In the genomic region with DNA sequence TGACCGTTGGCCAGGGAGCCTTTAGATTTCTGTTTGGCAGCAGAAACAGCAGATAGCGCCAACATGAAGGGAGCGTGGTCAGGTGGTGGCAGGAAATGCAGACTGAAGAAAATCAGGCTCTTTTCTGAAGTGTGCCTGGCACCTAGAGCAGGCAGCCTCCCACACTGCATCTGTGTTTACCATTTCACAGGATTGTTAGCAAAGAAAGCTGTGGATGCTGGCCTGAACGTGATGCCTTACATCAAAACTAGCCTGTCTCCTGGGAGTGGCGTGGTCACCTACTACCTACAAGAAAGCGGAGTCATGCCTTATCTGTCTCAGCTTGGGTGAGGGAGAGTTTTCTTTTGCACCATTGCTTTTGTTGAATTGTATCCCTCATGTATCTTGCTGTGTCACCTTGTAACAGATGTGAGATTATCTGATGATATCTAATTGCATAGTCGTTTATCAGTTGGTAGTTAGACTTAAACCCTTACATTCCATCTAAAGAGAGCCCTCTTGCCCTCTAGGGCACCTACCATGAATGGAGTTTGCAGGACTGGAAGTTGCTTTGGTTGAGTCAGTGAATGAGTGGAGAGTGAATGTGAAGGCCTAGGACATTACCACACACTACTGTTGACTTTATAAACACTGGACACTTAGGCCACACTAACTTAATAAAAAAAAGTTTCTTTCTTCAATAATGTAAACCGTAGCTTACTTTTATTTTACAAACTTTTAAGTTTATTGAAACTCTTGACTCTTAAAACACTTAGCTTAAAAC, we compare ENCODE assay signal across 12 cellular contexts. TPM values are rescaled to one million over a fixed set of nuclear protein-coding genes. Genes with fewer than 3 reads are reported as not detected.
A peak's percentile ranks its signal among the peaks of the same experiment; 100 is the strongest.
DNase-seq lines count a peak whose midpoint lies in the region; ATAC-seq and FAIRE-seq lines count a peak whose summit lies in the region.
"Had no signal": no experiment of that assay in that cellular context is flagged by ENCODE, and none has a peak within 500 bp of the region (broad histone marks: within the 10 kb centered on the region; RNA-seq: fewer than 3 reads in every experiment).

No MANE protein-coding gene starts in this region.

- no peak overlapping the region for H3K4me3 Mint-ChIP-seq in activated CD4-positive, alpha-beta T cell treated with anti-CD3 and anti-CD28 coated beads for 36 hours
- no peak overlapping the region for H3K4me3 Mint-ChIP-seq in activated CD8-positive, alpha-beta T cell treated with anti-CD3 and anti-CD28 coated beads, Interleukin-2, amount 10 ng/mL, durations not matched to agents 7 days and 5 days

- H3K4me1 ChIP-seq in small intestine (ENCODE audit: control insufficient read depth in 2 of 2, insufficient read depth in 1 of 2, low read depth in 1 of 2, low read length in 1 of 2) = no peaks in the 10 kb centered on the region

- no peak overlapping the region for H3K27ac Mint-ChIP-seq in activated CD4-positive, alpha-beta T cell treated with anti-CD3 and anti-CD28 coated beads for 36 hours
- peak overlapping the region; percentile 53 for H3K27ac Mint-ChIP-seq in activated CD8-positive, alpha-beta T cell treated with anti-CD3 and anti-CD28 coated beads, Interleukin-2, amount 10 ng/mL, durations not matched to agents 7 days and 5 days

- no peak for FAIRE-seq in small intestine (lab: Jason Lieb, UNC)

- no peaks in the 10 kb centered on the region for H3K27me3 Mint-ChIP-seq in activated CD4-positive, alpha-beta T cell treated with anti-CD3 and anti-CD28 coated beads for 36 hours
- H3K27me3 Mint-ChIP-seq in activated CD8-positive, alpha-beta T cell treated with anti-CD3 and anti-CD28 coated beads, Interleukin-2, amount 10 ng/mL, durations not matched to agents 7 days and 5 days (ENCODE audit: low read depth) = no peaks in the 10 kb centered on the region

- no peak overlapping the region for H3K4me3 ChIP-seq in small intestine (ENCODE audit: low read depth in 1 of 2, low read length in 2 of 2)
- H3K4me3 ChIP-seq: coronary artery had no signal

- peaks cover 6 to 13% of the 10 kb centered on the region in 2 donors for H3K36me3 ChIP-seq in small intestine (ENCODE audit: control insufficient read depth in 2 of 2, insufficient read depth in 2 of 2, low read length in 2 of 2)

- DNase-seq in activated CD4-positive, alpha-beta T cell treated with anti-CD3 and anti-CD28 coated beads for 36 hours = peak; percentile 8
- no peak for DNase-seq in activated CD4-positive, alpha-beta T cell treated with anti-CD3 and anti-CD28 coated beads, Interleukin-2, amount 50 U/mL, for 4 hours
- peak; percentile 31 for DNase-seq in activated CD8-positive, alpha-beta T cell treated with anti-CD3 and anti-CD28 coated beads, Interleukin-2, amount 10 ng/mL, durations not matched to agents 7 days and 5 days
- DNase-seq in glomerular visceral epithelial cell (ENCODE audit: extremely low spot score) (peak; percentile 48), small intestine (peak; percentile 84), NOMO-1 treated with DMSO at 0.1 percent for 48 hours (lab: John Stamatoyannopoulos, UW; ENCODE audit: unreplicated experiment) (no peak), NCI-H128 (lab: John Stamatoyannopoulos, UW; ENCODE audit: unreplicated experiment) (no peak), NCI-H524 (lab: John Stamatoyannopoulos, UW) (no peak)
- DNase-seq: 8988T, GF-D8, NCI-H1930 had no signal

- no peaks in the 10 kb centered on the region for H3K4me1 Mint-ChIP-seq in activated CD4-positive, alpha-beta T cell treated with anti-CD3 and anti-CD28 coated beads for 36 hours
- peaks cover 10% of the 10 kb centered on the region for H3K4me1 Mint-ChIP-seq in activated CD8-positive, alpha-beta T cell treated with anti-CD3 and anti-CD28 coated beads, Interleukin-2, amount 10 ng/mL, durations not matched to agents 7 days and 5 days (ENCODE audit: low read depth)

- peaks cover 15% of the 10 kb centered on the region for H3K36me3 Mint-ChIP-seq in activated CD4-positive, alpha-beta T cell treated with anti-CD3 and anti-CD28 coated beads for 36 hours (ENCODE audit: low read depth)
- peaks cover 4% of the 10 kb centered on the region for H3K36me3 Mint-ChIP-seq in activated CD8-positive, alpha-beta T cell treated with anti-CD3 and anti-CD28 coated beads, Interleukin-2, amount 10 ng/mL, durations not matched to agents 7 days and 5 days (ENCODE audit: low read depth)

- intact Hi-C loops in activated CD4-positive, alpha-beta T cell treated with anti-CD3 and anti-CD28 coated beads for 36 hours (cut with DNase I, micrococcal nuclease) = no loop called here

- WGBS in small intestine, 3 donors = 24 to 52% (median 41%) methylated on average over 8 of the region's 8 CpGs

- peak; percentile 23 for ATAC-seq in activated CD4-positive, alpha-beta T cell treated with anti-CD3 and anti-CD28 coated beads for 36 hours
- peak; percentile 49 for ATAC-seq in activated CD8-positive, alpha-beta T cell treated with anti-CD3 and anti-CD28 coated beads, Interleukin-2, amount 10 ng/mL, durations not matched to agents 7 days and 5 days

- CTCF ChIA-PET in activated CD4-positive, alpha-beta T cell treated with anti-CD3 and anti-CD28 coated beads for 36 hours (lab: Charles Lee) = interaction anchor here (1.2 to 1.7 kb wide), 3 partner anchors 8 to 155 kb away, joined by 3 to 7 read pairs (median 3); no protein-coding TSS in a partner anchor
- CTCF ChIA-PET in activated CD8-positive, alpha-beta T cell treated with anti-CD3 and anti-CD28 coated beads, Interleukin-2, amount 10 ng/mL, durations not matched to agents 7 days and 5 days (lab: Charles Lee) = interaction anchor here (1.2 to 4.1 kb wide), 5 partner anchors 19 to 152 kb away, joined by 3 to 38 read pairs (median 3); partner anchors contain the start of gene RIGI

- peak overlapping the region; percentile 56 to 84 for H3K27ac ChIP-seq in small intestine (ENCODE audit: low read depth in 1 of 2, low read length in 1 of 2)
- H3K27ac ChIP-seq: coronary artery had no signal

- POLR2A ChIA-PET in activated CD4-positive, alpha-beta T cell treated with anti-CD3 and anti-CD28 coated beads for 36 hours (lab: Charles Lee) = no interaction called here
- POLR2A ChIA-PET in activated CD8-positive, alpha-beta T cell treated with anti-CD3 and anti-CD28 coated beads, Interleukin-2, amount 10 ng/mL, durations not matched to agents 7 days and 5 days (lab: Charles Lee) = interaction anchor here (1.6 kb wide), 1 partner anchor 8 kb away, joined by 3 read pairs; no protein-coding TSS in a partner anchor

- H3K27me3 ChIP-seq in small intestine (ENCODE audit: control insufficient read depth in 2 of 2, insufficient read depth in 2 of 2, low read length in 2 of 2) = no peaks in the 10 kb centered on the region

- H3K9me3 Mint-ChIP-seq in activated CD4-positive, alpha-beta T cell treated with anti-CD3 and anti-CD28 coated beads for 36 hours (ENCODE audit: low read depth) = no peaks in the 10 kb centered on the region
- H3K9me3 Mint-ChIP-seq in activated CD8-positive, alpha-beta T cell treated with anti-CD3 and anti-CD28 coated beads, Interleukin-2, amount 10 ng/mL, durations not matched to agents 7 days and 5 days (ENCODE audit: insufficient read depth) = no peaks in the 10 kb centered on the region

- no peaks in the 10 kb centered on the region for H3K9me3 ChIP-seq in small intestine (ENCODE audit: control insufficient read depth, low read depth)

RNA-seq across cellular contexts. Expression of gene ACO1, which starts 42.8 kb away (rescaled TPM):
- total RNA-seq in activated CD4-positive, alpha-beta T cell treated with anti-CD3 and anti-CD28 coated beads for 36 hours = 10 to 100 TPM; 15.5 TPM
- total RNA-seq in activated CD8-positive, alpha-beta T cell treated with anti-CD3 and anti-CD28 coated beads, Interleukin-2, amount 10 ng/mL, durations not matched to agents 7 days and 5 days = 1 to 10 TPM; 8.6 to 8.8 TPM
- polyA plus RNA-seq in small intestine = 10 to 100 TPM; 27.8 to 40.3 (median 34.8) TPM

Comparison
In these comparisons a context has a peak if more than half of its experiments do, and no peak if none do; other contexts are left out.
1. DNase-seq: peak in activated CD4-positive, alpha-beta T cell treated with anti-CD3 and anti-CD28 coated beads for 36 hours (single experiment), activated CD8-positive, alpha-beta T cell treated with anti-CD3 and anti-CD28 coated beads, Interleukin-2, amount 10 ng/mL, durations not matched to agents 7 days and 5 days (single experiment), glomerular visceral epithelial cell (single experiment) and small intestine (single experiment); none in activated CD4-positive, alpha-beta T cell treated with anti-CD3 and anti-CD28 coated beads, Interleukin-2, amount 50 U/mL, for 4 hours (0 of 2), NOMO-1 treated with DMSO at 0.1 percent for 48 hours (single experiment), NCI-H128 (single experiment) and NCI-H524 (0 of 2).